Comparison of ENCODE assay signal across 9 cellular contexts in genomic region chr16:83660282-83660681, GRCh38.
"Had no signal": no experiment of that assay in that cellular context is flagged by ENCODE, and none has a peak within 500 bp of the region (broad histone marks: within the 10 kb centered on the region; RNA-seq: fewer than 3 reads in every experiment).

No MANE protein-coding gene starts in this region.

- H3K9ac ChIP-seq: GM23248 had no signal

- H3K36me3 ChIP-seq: HAP-1 had no signal

- ATAC-seq: GM23338, HCT116 had no signal

- H3K4me1 ChIP-seq: HAP-1 had no signal

- H3K4me3 ChIP-seq: GM23248, GM23338, HAP-1 had no signal

- H3K9me3 ChIP-seq: HAP-1 had no signal

- H3K4me2 ChIP-seq: GM23338 had no signal

- H3K27ac ChIP-seq: GM23248 had no signal

- DNase-seq: GM23248, GOT3, H7, H9, HCEC 1CT, HFFc6 had no signal

- H2AFZ ChIP-seq: GM23248, GM23338 had no signal
